Comparison of ENCODE assay signal across 7 cellular contexts in the genomic region with DNA sequence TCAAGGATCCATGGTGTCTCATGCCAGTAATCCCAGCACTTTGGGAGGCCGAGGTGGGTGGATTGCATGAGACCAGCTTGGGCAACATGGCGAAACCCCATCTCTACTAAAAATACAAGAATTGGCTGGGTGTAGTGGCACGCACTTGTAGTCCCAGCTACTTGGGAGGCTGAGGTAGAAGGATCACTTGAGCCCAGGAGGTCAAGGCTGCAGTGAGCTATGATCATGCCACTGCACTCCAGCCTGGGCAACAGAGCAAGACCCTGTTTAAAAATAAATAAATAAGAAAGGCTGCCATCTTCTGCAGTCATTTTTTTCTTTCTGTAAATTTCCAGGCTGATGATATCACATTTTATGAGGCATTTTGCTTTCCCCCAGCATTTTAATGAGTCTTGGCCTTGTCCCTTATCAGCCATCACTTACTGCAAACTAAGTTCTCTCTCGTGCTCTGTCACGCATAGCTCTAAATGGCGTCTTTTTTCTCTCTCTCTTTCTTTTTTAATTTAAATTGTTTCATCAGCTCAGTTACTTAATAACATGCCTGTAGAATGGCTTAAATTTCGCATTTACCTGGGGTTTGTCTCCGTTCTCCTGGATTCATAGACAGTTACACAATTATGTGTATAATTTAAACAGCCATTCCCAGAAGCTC. TPM values are rescaled to one million over a fixed set of nuclear protein-coding genes. Genes with fewer than 3 reads are reported as not detected.
DNase-seq lines count a peak whose midpoint lies in the region; ATAC-seq, FAIRE-seq and TF ChIP-seq lines count a peak whose summit lies in the region.
"Not testable (repeated sequence)": the region's sequence is repeated elsewhere in the genome, so short reads cannot be mapped to it uniquely, and the experiment has no call there.

No MANE protein-coding gene starts in this region.

- not testable (repeated sequence) for H3K4me2 ChIP-seq in astrocyte (ENCODE audit: low read length)

- peaks cover 80% of the 10 kb centered on the region for H3K36me3 ChIP-seq in astrocyte (ENCODE audit: insufficient read depth, low read length)
- H3K36me3 ChIP-seq in prostate gland: peaks cover 0 to 27% of the 10 kb centered on the region in 2 donors

- not testable (repeated sequence) for H3K4me1 ChIP-seq in astrocyte (ENCODE audit: insufficient read depth, low read length); prostate gland (replicated peaks)

- CTCF ChIA-PET in activated B cell treated with CpG ODN at 0.5 μM for 24 hours (lab: Charles Lee): not testable (repeated sequence)

- H4K20me1 ChIP-seq in astrocyte (ENCODE audit: insufficient read depth, low read length): peaks cover 88% of the 10 kb centered on the region

- H3K27ac ChIP-seq in astrocyte (ENCODE audit: low read depth, low read length): not testable (repeated sequence)
- H3K27ac ChIP-seq in prostate gland: peak overlapping the region; percentile 77 to 89

- H3K4me1 Mint-ChIP-seq in activated B cell treated with CpG ODN at 0.5 μM for 24 hours (peaks cover 21% of the 10 kb centered on the region), astrocyte (ENCODE audit: low read depth, unreplicated experiment) (peaks cover 22% of the 10 kb centered on the region), type B pancreatic cell (ENCODE audit: unreplicated experiment) (peaks cover 11% of the 10 kb centered on the region)
- H3K4me1 Mint-ChIP-seq in glutamatergic neuron (ENCODE audit: low read depth, unreplicated experiment): not testable (repeated sequence)

- WGBS in prostate gland: 47% methylated on average over 8 of the region's 8 CpGs

- not testable (repeated sequence) for H3K9ac ChIP-seq in astrocyte (ENCODE audit: low read length)

- not testable (repeated sequence) for H3K4me3 ChIP-seq in LNCaP clone FGC (ENCODE audit: low read depth, low read length); astrocyte (ENCODE audit: insufficient read depth, low read depth, low read length); prostate gland

- H3K27me3 Mint-ChIP-seq in activated B cell treated with CpG ODN at 0.5 μM for 24 hours; astrocyte (ENCODE audit: low read depth, unreplicated experiment); glutamatergic neuron (ENCODE audit: unreplicated experiment); type B pancreatic cell: not testable (repeated sequence)

- not testable (repeated sequence) for H2AFZ ChIP-seq in astrocyte (ENCODE audit: low read depth, low read length)

- not testable (repeated sequence) for H3K27me3 ChIP-seq in astrocyte (ENCODE audit: insufficient read depth, low read length); prostate gland (replicated peaks; ENCODE audit: insufficient read depth)

- H3K9me3 Mint-ChIP-seq in activated B cell treated with CpG ODN at 0.5 μM for 24 hours; astrocyte (ENCODE audit: unreplicated experiment); glutamatergic neuron (ENCODE audit: unreplicated experiment); type B pancreatic cell: not testable (repeated sequence)

- not testable (repeated sequence) for FAIRE-seq in astrocyte (lab: Jason Lieb, UNC)

- not testable (repeated sequence) for ATAC-seq in activated B cell treated with CpG ODN at 0.5 μM for 24 hours (ENCODE audit: low read depth)

- not testable (repeated sequence) for H3K4me3 Mint-ChIP-seq in activated B cell treated with CpG ODN at 0.5 μM for 24 hours; astrocyte (ENCODE audit: unreplicated experiment); glutamatergic neuron (ENCODE audit: unreplicated experiment)
- H3K4me3 Mint-ChIP-seq in type B pancreatic cell: peak overlapping the region; percentile 51

- intact Hi-C loops in activated B cell treated with CpG ODN at 0.5 μM for 24 hours (cut with micrococcal nuclease); prostate gland (cut with DNase I): not testable (repeated sequence)

- not testable (repeated sequence) for H3K9me3 ChIP-seq in astrocyte (ENCODE audit: insufficient read depth, low read depth, low read length); prostate gland

- not testable (repeated sequence) for TF ChIP-seq CTCF in LNCaP clone FGC (IDR thresholded peaks at IDR 0.05; ENCODE audit: control insufficient read depth, extremely low read depth, insufficient read depth); activated B cell treated with CpG ODN at 0.5 μM for 24 hours (IDR thresholded peaks at IDR 0.05); astrocyte (IDR thresholded peaks at IDR 0.05; ENCODE audit: insufficient read depth, low read depth, low read length); glutamatergic neuron (IDR thresholded peaks at IDR 0.05; ENCODE audit: partially characterized antibody, unreplicated experiment); prostate gland (IDR thresholded peaks at IDR 0.05); type B pancreatic cell (conservative IDR thresholded peaks at IDR 0.05)

- POLR2A ChIA-PET in activated B cell treated with CpG ODN at 0.5 μM for 24 hours (lab: Charles Lee): interaction anchor here (0.6 to 2.2 kb wide), 7 partner anchors 10 to 529 kb away, joined by 3 to 12 read pairs (median 4); a partner anchor contains a TSS

- H3K27ac Mint-ChIP-seq in activated B cell treated with CpG ODN at 0.5 μM for 24 hours (peak overlapping the region; percentile 20), astrocyte (ENCODE audit: unreplicated experiment) (peak overlapping the region; percentile 4), glutamatergic neuron (ENCODE audit: unreplicated experiment) (peak overlapping the region; percentile 57), type B pancreatic cell (peak overlapping the region; percentile 75)

- H3K79me2 ChIP-seq in astrocyte (ENCODE audit: insufficient read depth, low read length): peaks cover 41% of the 10 kb centered on the region

- DNase-seq in EH (ENCODE audit: low read depth) (peak; percentile 48), LNCaP clone FGC (ENCODE audit: low read depth) (peak; percentile 32)
- not testable (repeated sequence) for DNase-seq in activated B cell treated with CpG ODN at 0.5 μM for 24 hours; astrocyte (ENCODE audit: low read depth); glutamatergic neuron; prostate gland (ENCODE audit: low spot score); type B pancreatic cell (ENCODE audit: extremely low spot score, unreplicated experiment)

- peaks cover 82% of the 10 kb centered on the region for H3K36me3 Mint-ChIP-seq in activated B cell treated with CpG ODN at 0.5 μM for 24 hours (ENCODE audit: low read depth)
- peaks cover 41% of the 10 kb centered on the region for H3K36me3 Mint-ChIP-seq in astrocyte (ENCODE audit: low read depth, unreplicated experiment)
- H3K36me3 Mint-ChIP-seq in glutamatergic neuron (ENCODE audit: unreplicated experiment): not testable (repeated sequence)
- peaks cover 45% of the 10 kb centered on the region for H3K36me3 Mint-ChIP-seq in type B pancreatic cell

- not testable (repeated sequence) for TF ChIP-seq POLR2A in prostate gland (IDR thresholded peaks at IDR 0.05)

RNA-seq across cellular contexts. Expression of a gene that starts 12.2 kb away (rescaled TPM):
- total RNA-seq in activated B cell treated with CpG ODN at 0.5 μM for 24 hours: 157 and 171 TPM in 2 replicates
- 80.5 and 82.8 TPM in 2 replicates for total RNA-seq in astrocyte
- total RNA-seq in glutamatergic neuron (ENCODE audit: unreplicated experiment): 58.9 TPM
- total RNA-seq in prostate gland: 10 to 100 TPM; 67.8 to 70.5 TPM
- total RNA-seq in type B pancreatic cell (ENCODE audit: low replicate concordance): 86.9 and 98.7 TPM in 2 replicates

RNA-seq across cellular contexts. Expression of a gene that starts 23.1 kb away (rescaled TPM):
- total RNA-seq in activated B cell treated with CpG ODN at 0.5 μM for 24 hours: 238 and 257 TPM in 2 replicates
- 811 and 843 TPM in 2 replicates for total RNA-seq in astrocyte
- total RNA-seq in glutamatergic neuron (ENCODE audit: unreplicated experiment): 310 TPM
- total RNA-seq in prostate gland: 100 to 1,000 TPM; 379 TPM
- total RNA-seq in type B pancreatic cell (ENCODE audit: low replicate concordance): 425 and 472 TPM in 2 replicates

RNA-seq across cellular contexts. Expression of a gene that starts 44.0 kb away (rescaled TPM):
- total RNA-seq in activated B cell treated with CpG ODN at 0.5 μM for 24 hours (172 and 191 TPM in 2 replicates), astrocyte (not detected in 2 replicates), glutamatergic neuron (ENCODE audit: unreplicated experiment) (not detected), prostate gland (10 to 100 TPM; 12.6 to 13.5 TPM), type B pancreatic cell (ENCODE audit: low replicate concordance) (0.68 and 1.5 TPM in 2 replicates)

Comparison
In these comparisons a context has a peak if more than half of its experiments do, and no peak if none do; other contexts are left out.
1. H3K27ac Mint-ChIP-seq: peak in every context shown above with its lines; median percentile 75 in type B pancreatic cell; 57 in glutamatergic neuron; 20 in activated B cell treated with CpG ODN at 0.5 μM for 24 hours; 4 in astrocyte.
2. RNA of a gene that starts 44.0 kb away (total RNA-seq): 172 to 191 TPM in activated B cell treated with CpG ODN at 0.5 μM for 24 hours; 12.6 to 13.5 TPM in prostate gland, 0.68 to 1.5 TPM in type B pancreatic cell, not detected in astrocyte and not detected in glutamatergic neuron (single experiment); every median in the first group is over 10 times any median in the second.